Comparison of ENCODE assay signal across 31 cellular contexts in the genomic region with DNA sequence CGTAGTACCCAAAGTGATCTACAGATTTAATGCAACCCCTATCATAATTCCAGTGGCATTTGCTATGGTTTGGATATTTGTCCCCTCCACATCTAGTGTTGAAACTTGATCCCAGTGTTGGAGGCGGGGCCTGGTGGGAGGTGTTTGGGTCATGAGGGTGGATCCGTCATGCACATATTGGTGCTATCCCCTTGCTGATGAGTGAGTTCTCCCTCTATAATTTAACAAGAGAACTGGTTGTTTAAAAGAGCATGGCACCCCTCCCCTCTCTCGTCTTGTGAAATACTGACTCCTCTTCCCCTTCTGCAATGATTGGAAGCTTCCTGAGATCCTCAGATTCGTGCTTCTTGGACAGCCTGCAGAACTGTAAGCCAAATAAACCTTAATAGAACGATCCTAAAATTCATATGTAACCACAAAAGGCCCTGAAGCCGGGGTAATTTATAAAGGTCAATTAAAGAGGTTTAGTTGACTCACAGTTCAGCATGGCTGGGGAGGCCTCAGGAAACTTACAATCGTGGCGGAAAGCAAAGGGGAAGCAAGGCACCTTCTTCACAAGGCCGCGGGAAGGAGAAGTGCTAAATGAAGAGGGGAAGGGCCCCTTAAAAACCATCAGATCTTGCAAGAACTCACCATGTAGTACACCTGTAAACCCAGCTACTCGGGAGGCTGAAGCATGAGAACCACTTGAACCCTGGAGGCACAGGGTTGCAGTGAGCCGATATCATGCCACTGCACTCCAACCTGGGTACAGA. TPM values are rescaled to one million over a fixed set of nuclear protein-coding genes. Genes with fewer than 3 reads are reported as not detected.
DNase-seq lines count a peak whose midpoint lies in the region; ATAC-seq and TF ChIP-seq lines count a peak whose summit lies in the region.
"Had no signal": no experiment of that assay in that cellular context is flagged by ENCODE, and none has a peak within 500 bp of the region (broad histone marks: within the 10 kb centered on the region; RNA-seq: fewer than 3 reads in every experiment).

No MANE protein-coding gene starts in this region.

- H3K27me3 ChIP-seq in HL-60 (ENCODE audit: insufficient read depth, poor library complexity, severe bottlenecking) = no peaks in the 10 kb centered on the region
- H3K27me3 ChIP-seq in mesenchymal stem cell (ENCODE audit: control insufficient read depth in 1 of 2, insufficient read depth in 1 of 2, low read length in 2 of 2) = no peaks in the 10 kb centered on the region
- H3K27me3 ChIP-seq: foreskin keratinocyte, hepatocyte, pancreas, right atrium auricular region, suprapubic skin had no signal

- no peak overlapping the region for H2BK12ac ChIP-seq in mesenchymal stem cell (ENCODE audit: low read length in 2 of 2)

- H4K91ac ChIP-seq in mesenchymal stem cell (ENCODE audit: low read length) = no peak overlapping the region

- intact Hi-C loops in CD14-positive monocyte (cut with micrococcal nuclease) = no loop called here
- intact Hi-C loops in cardiac septum (cut with DNase I) = no loop called here

- peak overlapping the region; percentile 62 to 90 (median 87) for H3K27ac Mint-ChIP-seq in CD14-positive monocyte
- H3K27ac Mint-ChIP-seq in chondrocyte (ENCODE audit: unreplicated experiment) = no peak overlapping the region
- H3K27ac Mint-ChIP-seq: activated naive CD4-positive, alpha-beta T cell treated with anti-CD3 and anti-CD28 coated beads for 36 hours; natural killer cell; stimulated activated naive B cell treated with anti-CD40 and anti-IgM and Interleukin-4, amounts not matched to agents 10 μg/mL and 1 μg/mL and 100 μg/mL, for 72 hours had no signal

- no peak overlapping the region for H2BK120ac ChIP-seq in mesenchymal stem cell (ENCODE audit: low read depth, low read length)

- peak; percentile 53 for DNase-seq in CD14-positive monocyte (ENCODE audit: low spot score)
- peak; percentile 38 to 67 for DNase-seq in HL-60 (ENCODE audit: low read depth in 1 of 2, low spot score in 1 of 2)
- DNase-seq in OCI-M1 (lab: John Stamatoyannopoulos, UW) = peak; percentile 3
- DNase-seq in mesenchymal stem cell = no peak
- no peak for DNase-seq in cardiac septum (ENCODE audit: low spot score)
- DNase-seq in chondrocyte (ENCODE audit: low spot score) = no peak
- DNase-seq: activated CD4-positive, alpha-beta T cell treated with anti-CD3 and anti-CD28 coated beads for 48 hours; activated naive CD4-positive, alpha-beta T cell treated with anti-CD3 and anti-CD28 coated beads for 36 hours; activated T-cell treated with anti-CD3 and anti-CD28 coated beads, Interleukin-2, amount 50 U/mL, for 48 hours; CD4-positive, CD25-positive, alpha-beta regulatory T cell; effector memory CD8-positive, alpha-beta T cell; foreskin keratinocyte; left ventricle myocardium inferior; midbrain; natural killer cell; NCI-H1417 treated with DMSO at 0.1 percent for 48 hours; NCI-H2107; NCI-H524 treated with DMSO at 0.1 percent for 48 hours; pancreas; stimulated activated CD4-positive, alpha-beta T cell treated with anti-CD3 and anti-CD28 coated beads, Interleukin-4, amount 100 ng/mL, for 1 hour; stimulated activated naive B cell treated with anti-CD40 and anti-IgM and Interleukin-4, amounts not matched to agents 10 μg/mL and 1 μg/mL and 100 μg/mL, for 72 hours; T-helper 2 cell had no signal

- TF ChIP-seq CTCF in CD14-positive monocyte (IDR thresholded peaks at IDR 0.05) = no peak
- TF ChIP-seq CTCF in HL-60 (IDR thresholded peaks at IDR 0.05; ENCODE audit: insufficient read depth, low read length) = no peak
- TF ChIP-seq CTCF in chondrocyte (IDR thresholded peaks at IDR 0.05) = no peak

- ATAC-seq in HG03457 (IDR thresholded peaks at IDR 0.05; ENCODE audit: unreplicated experiment) = no peak
- ATAC-seq: effector memory CD8-positive, alpha-beta T cell; esophagus mucosa; foreskin keratinocyte; natural killer cell; pancreas; stimulated activated naive B cell treated with anti-CD40 and anti-IgM and Interleukin-4, amounts not matched to agents 10 μg/mL and 1 μg/mL and 100 μg/mL, for 72 hours had no signal

- H3K9me3 ChIP-seq in mesenchymal stem cell (ENCODE audit: control insufficient read depth, low read length) = no peaks in the 10 kb centered on the region
- H3K9me3 ChIP-seq: left ventricle myocardium inferior, pancreas, right atrium auricular region, suprapubic skin had no signal

- H3K27ac ChIP-seq in HL-60 (replicated peaks) (peak overlapping the region; percentile 44), mesenchymal stem cell (ENCODE audit: low read length, poor library complexity, severe bottlenecking) (no peak overlapping the region)
- H3K27ac ChIP-seq: coronary artery, foreskin keratinocyte, hepatocyte, left ventricle myocardium inferior, pancreas, right atrium auricular region, RWPE1, SK-N-MC, suprapubic skin had no signal

- H3K36me3 ChIP-seq in mesenchymal stem cell (ENCODE audit: control insufficient read depth in 1 of 2, insufficient read depth in 2 of 2, low read depth in 1 of 2, low read length in 2 of 2) = peaks cover 15 to 23% of the 10 kb centered on the region in 2 experiments
- H3K36me3 ChIP-seq: pancreas, right atrium auricular region had no signal

- H3K4me2 ChIP-seq in mesenchymal stem cell (ENCODE audit: low read length, poor library complexity, severe bottlenecking) = no peak overlapping the region
- H3K4me2 ChIP-seq: hepatocyte had no signal

- no peak overlapping the region for H2BK5ac ChIP-seq in mesenchymal stem cell (ENCODE audit: low read depth, low read length, poor library complexity, severe bottlenecking)

- no peak overlapping the region for H2AK5ac ChIP-seq in mesenchymal stem cell (ENCODE audit: low read length, severe bottlenecking)

- H3K4ac ChIP-seq in mesenchymal stem cell (ENCODE audit: low read depth in 1 of 2, low read length in 2 of 2) = no peak overlapping the region

- peak overlapping the region; percentile 37 for H4K8ac ChIP-seq in mesenchymal stem cell (ENCODE audit: low read length)

- 98% methylated on average over 11 of the region's 13 CpGs for WGBS in mesenchymal stem cell

- H3K18ac ChIP-seq in mesenchymal stem cell (ENCODE audit: low read depth in 1 of 2, low read length in 2 of 2) = no peak overlapping the region

- no peak overlapping the region for H3K4me3 ChIP-seq in HL-60 (replicated peaks; ENCODE audit: insufficient read depth, low read length)
- H3K4me3 ChIP-seq in mesenchymal stem cell (ENCODE audit: insufficient read depth in 1 of 2, low read depth in 1 of 2, low read length in 2 of 2) = no peak overlapping the region
- H3K4me3 ChIP-seq: coronary artery, hepatocyte, left ventricle myocardium inferior, pancreas, right atrium auricular region, SK-N-MC, suprapubic skin had no signal

- H3K9me3 Mint-ChIP-seq in CD14-positive monocyte (no peaks in the 10 kb centered on the region), chondrocyte (ENCODE audit: low read depth) (no peaks in the 10 kb centered on the region)
- H3K9me3 Mint-ChIP-seq: activated naive CD4-positive, alpha-beta T cell treated with anti-CD3 and anti-CD28 coated beads for 36 hours; CD4-positive, CD25-positive, alpha-beta regulatory T cell; effector memory CD8-positive, alpha-beta T cell; natural killer cell; stimulated activated naive B cell treated with anti-CD40 and anti-IgM and Interleukin-4, amounts not matched to agents 10 μg/mL and 1 μg/mL and 100 μg/mL, for 72 hours had no signal

- H3K4me1 ChIP-seq in mesenchymal stem cell (ENCODE audit: control insufficient read depth, insufficient read depth, low read depth, low read length) = peaks cover 5% of the 10 kb centered on the region
- H3K4me1 ChIP-seq: foreskin keratinocyte, left ventricle myocardium inferior, pancreas, right atrium auricular region, suprapubic skin had no signal

- H3K14ac ChIP-seq in mesenchymal stem cell (ENCODE audit: low read length in 2 of 2) = no peak overlapping the region

- H3K36me3 Mint-ChIP-seq in CD14-positive monocyte (peaks cover 30 to 34% of the 10 kb centered on the region in 2 donors), chondrocyte (ENCODE audit: low read depth) (peaks cover 5% of the 10 kb centered on the region)
- H3K36me3 Mint-ChIP-seq: natural killer cell had no signal

- H3K4me3 Mint-ChIP-seq in CD14-positive monocyte (peak overlapping the region; percentile 58 to 71), chondrocyte (ENCODE audit: unreplicated experiment) (no peak overlapping the region)
- H3K4me3 Mint-ChIP-seq: activated naive CD4-positive, alpha-beta T cell treated with anti-CD3 and anti-CD28 coated beads for 36 hours; effector memory CD8-positive, alpha-beta T cell; natural killer cell; stimulated activated naive B cell treated with anti-CD40 and anti-IgM and Interleukin-4, amounts not matched to agents 10 μg/mL and 1 μg/mL and 100 μg/mL, for 72 hours had no signal

- H2AFZ ChIP-seq in mesenchymal stem cell (ENCODE audit: low read depth, low read length) = no peak overlapping the region
- H2AFZ ChIP-seq: hepatocyte had no signal

- H3K9ac ChIP-seq in mesenchymal stem cell (ENCODE audit: low read length) = no peak overlapping the region

- peaks cover 30% of the 10 kb centered on the region for H3K4me1 Mint-ChIP-seq in CD14-positive monocyte
- peaks cover 19% of the 10 kb centered on the region for H3K4me1 Mint-ChIP-seq in chondrocyte (ENCODE audit: low read depth)

- H2BK15ac ChIP-seq in mesenchymal stem cell (ENCODE audit: low read depth, poor library complexity, severe bottlenecking) = no peak overlapping the region

- H3K23ac ChIP-seq in mesenchymal stem cell (ENCODE audit: low read length in 2 of 2) = peak overlapping the region in 1 of 2 experiments; percentile 50

- peaks cover 41% of the 10 kb centered on the region for H3K79me1 ChIP-seq in mesenchymal stem cell (replicated peaks; ENCODE audit: low read length, poor library complexity, severe bottlenecking)

- H3K27me3 Mint-ChIP-seq in CD14-positive monocyte (ENCODE audit: low read depth in 3 of 3) (no peaks in the 10 kb centered on the region), chondrocyte (ENCODE audit: low read depth) (no peaks in the 10 kb centered on the region)
- H3K27me3 Mint-ChIP-seq: CD4-positive, CD25-positive, alpha-beta regulatory T cell; effector memory CD8-positive, alpha-beta T cell; stimulated activated naive B cell treated with anti-CD40 and anti-IgM and Interleukin-4, amounts not matched to agents 10 μg/mL and 1 μg/mL and 100 μg/mL, for 72 hours had no signal

RNA-seq across cellular contexts. Expression of gene SLC39A9, which starts 41.2 kb away (rescaled TPM):
- 10 to 100 TPM; 37.6 to 44.2 TPM for polyA plus RNA-seq in CD14-positive monocyte
- polyA plus RNA-seq in mesenchymal stem cell (2013, experiment 1 of 2) = 40.1 TPM
- polyA plus RNA-seq in mesenchymal stem cell (2013, experiment 2 of 2) = 41.8 TPM
- total RNA-seq in cardiac septum (24.4 TPM), chondrocyte (78.9 to 94.5 TPM (median 81.3 TPM) in 3 replicates)

RNA-seq across cellular contexts. Expression of gene ERH, which starts 41.6 kb away (rescaled TPM):
- 10 to 100 TPM; 63.6 to 67.0 TPM for polyA plus RNA-seq in CD14-positive monocyte
- polyA plus RNA-seq in mesenchymal stem cell (2013, experiment 1 of 2) = 165 TPM
- polyA plus RNA-seq in mesenchymal stem cell (2013, experiment 2 of 2) = 170 TPM
- total RNA-seq in cardiac septum = 109 TPM
- 140 to 205 TPM (median 158 TPM) in 3 replicates for total RNA-seq in chondrocyte

RNA-seq across cellular contexts. Expression of gene PLEKHD1, which starts 44.8 kb away (rescaled TPM):
- polyA plus RNA-seq in CD14-positive monocyte = not detected
- 0.04 TPM for polyA plus RNA-seq in mesenchymal stem cell (2013, experiment 1 of 2)
- 0.01 TPM for polyA plus RNA-seq in mesenchymal stem cell (2013, experiment 2 of 2)
- 0.13 TPM for total RNA-seq in cardiac septum
- 0.08 to 0.15 TPM (median 0.10 TPM) in 3 replicates for total RNA-seq in chondrocyte
- total RNA-seq: activated naive CD4-positive, alpha-beta T cell treated with anti-CD3 and anti-CD28 coated beads for 36 hours; esophagus mucosa; foreskin keratinocyte; hepatocyte; right atrium auricular region had no signal
- polyA plus RNA-seq: AG04450, foreskin keratinocyte, hepatocyte had no signal

Comparison
In these comparisons a context has a peak if more than half of its experiments do, and no peak if none do; other contexts are left out.
1. DNase-seq: peak in CD14-positive monocyte (single experiment), HL-60 (2 of 2) and OCI-M1 (single experiment); none in mesenchymal stem cell (single experiment), cardiac septum (single experiment) and chondrocyte (single experiment).